Comparison of ENCODE assay signal across 19 cellular contexts in the genomic region with DNA sequence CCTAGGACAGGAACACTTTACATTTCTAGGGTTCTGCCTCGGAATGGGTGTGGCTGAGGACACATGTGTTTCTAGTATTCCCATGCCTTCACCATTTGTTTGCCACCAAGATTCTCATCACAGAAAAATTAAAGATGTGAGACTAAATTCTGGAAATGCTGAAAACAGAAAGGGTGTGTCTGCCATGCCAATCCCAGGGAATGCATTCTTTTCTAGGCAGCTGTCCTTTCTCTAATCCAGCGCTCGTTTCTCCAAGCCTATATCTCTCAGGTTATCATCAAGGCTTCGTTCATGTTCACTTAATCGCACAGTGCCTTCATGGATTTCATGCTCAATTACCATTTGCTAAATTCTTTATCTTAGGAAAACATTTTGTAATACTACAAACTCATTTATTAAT.
"Had no signal": no experiment of that assay in that cellular context is flagged by ENCODE, and none has a peak within 500 bp of the region (broad histone marks: within the 10 kb centered on the region; RNA-seq: fewer than 3 reads in every experiment).

No MANE protein-coding gene starts in this region.

- DNase-seq: activated CD4-positive, alpha-beta T cell treated with anti-CD3 and anti-CD28 coated beads, Interleukin-2, amount 50 U/mL, for 4 hours; activated effector memory CD4-positive, alpha-beta T cell treated with anti-CD3 and anti-CD28 coated beads, Interleukin-2, amount 50 U/mL, for 16 hours; activated T-cell treated with anti-CD3 and anti-CD28 coated beads, Interleukin-2, amount 50 U/mL, for 72 hours; adrenal gland; cerebellar nuclear complex; cortex of kidney; erythroblast; heart right ventricle; left ventricle myocardium superior; natural killer cell; occipital lobe; retina; stimulated activated CD4-positive, alpha-beta T cell treated with anti-CD3 and anti-CD28 coated beads, Interleukin-15, amount 100 ng/mL, for 24 hours; stimulated activated CD4-positive, alpha-beta T cell treated with anti-CD3 and anti-CD28 coated beads, Interleukin-2, amount 100 ng/mL, for 48 hours; T-helper 2 cell; uterus had no signal

- H3K27ac ChIP-seq: adrenal gland, gastroesophageal sphincter, heart right ventricle, tibial nerve, uterus, VCaP had no signal

- ATAC-seq: activated T-cell treated with anti-CD3 and anti-CD28 coated beads, Interleukin-2, amount 50 U/mL, for 72 hours; gastroesophageal sphincter; heart right ventricle; left ventricle myocardium superior; natural killer cell had no signal

- H3K9me3 ChIP-seq: adrenal gland, gastroesophageal sphincter, tibial nerve, uterus had no signal

- H3K27me3 ChIP-seq: adrenal gland, gastroesophageal sphincter, heart right ventricle, tibial nerve, uterus had no signal

- H3K4me3 ChIP-seq: adrenal gland, gastroesophageal sphincter, heart right ventricle, tibial nerve, uterus had no signal

- H3K36me3 ChIP-seq: adrenal gland, gastroesophageal sphincter, heart right ventricle, tibial nerve, uterus had no signal

- H3K4me1 ChIP-seq: adrenal gland, gastroesophageal sphincter, heart right ventricle, tibial nerve, uterus had no signal
